Comparison of ENCODE assay signal across 22 cellular contexts in the genomic region with DNA sequence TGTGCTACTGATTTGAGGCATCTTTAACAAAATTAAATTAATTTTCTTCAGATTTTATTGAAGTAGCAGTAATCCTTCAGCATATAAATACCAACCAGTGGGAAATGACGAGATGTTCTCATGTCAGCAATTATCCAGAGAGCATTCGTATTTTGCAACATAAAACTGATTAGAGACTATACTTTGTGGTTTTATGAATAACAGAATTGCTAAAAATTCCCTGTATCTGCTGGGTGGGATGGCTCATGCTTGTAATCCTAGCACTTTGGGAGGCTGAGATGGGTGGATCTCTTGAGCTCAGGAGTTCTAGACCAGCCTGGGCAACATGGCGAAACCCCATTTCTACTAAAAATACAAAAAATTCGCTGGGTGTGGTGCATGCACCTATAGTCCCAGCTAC. TPM values are rescaled to one million over a fixed set of nuclear protein-coding genes. Genes with fewer than 3 reads are reported as not detected.
DNase-seq lines count a peak whose midpoint lies in the region; ATAC-seq, FAIRE-seq and TF ChIP-seq lines count a peak whose summit lies in the region.
"Had no signal": no experiment of that assay in that cellular context is flagged by ENCODE, and none has a peak within 500 bp of the region (broad histone marks: within the 10 kb centered on the region; RNA-seq: fewer than 3 reads in every experiment).

No MANE protein-coding gene starts in this region.

- H3K36me3 ChIP-seq in endothelial cell of umbilical vein (ENCODE audit: control insufficient read depth in 2 of 2, extremely low read depth in 1 of 2, insufficient read depth in 2 of 2, low read length in 2 of 2) (peaks cover 0 to 5% of the 10 kb centered on the region in 2 experiments), thyroid gland (peaks cover under 1 to 8% of the 10 kb centered on the region in 2 donors)
- H3K36me3 ChIP-seq in effector memory CD4-positive, alpha-beta T cell (ENCODE audit: control insufficient read depth, insufficient read depth, low read length): peaks cover 16% of the 10 kb centered on the region

- BruUV-seq in endothelial cell of umbilical vein (replicated peaks; lab: Mats Ljungman, UMichigan): no TSS peak

- intact Hi-C loops in endothelial cell of umbilical vein (cut with micrococcal nuclease): no loop called here
- intact Hi-C loops in thyroid gland (cut with DNase I): no loop called here

- H3K27me3 ChIP-seq in endothelial cell of umbilical vein (ENCODE audit: control insufficient read depth in 2 of 2, insufficient read depth in 2 of 2, low read length in 2 of 2) (no peaks in the 10 kb centered on the region), thyroid gland (no peaks in the 10 kb centered on the region)
- H3K27me3 ChIP-seq in effector memory CD4-positive, alpha-beta T cell (replicated peaks; ENCODE audit: control insufficient read depth, insufficient read depth, low read length, poor library complexity, severe bottlenecking): no peaks in the 10 kb centered on the region
- H3K27me3 ChIP-seq: ascending aorta, foreskin keratinocyte, heart right ventricle had no signal

- WGBS in thyroid gland, 2 donors: 94 to 98% methylated on average over 4 of the region's 4 CpGs

- H3K9me3 ChIP-seq in endothelial cell of umbilical vein (replicated peaks; ENCODE audit: control insufficient read depth, insufficient read depth, low read length) (no peaks in the 10 kb centered on the region), thyroid gland (no peaks in the 10 kb centered on the region)
- no peaks in the 10 kb centered on the region for H3K9me3 ChIP-seq in effector memory CD4-positive, alpha-beta T cell (ENCODE audit: control insufficient read depth, low read length)
- H3K9me3 ChIP-seq: ascending aorta, heart right ventricle had no signal

- H3K4me2 ChIP-seq in endothelial cell of umbilical vein (ENCODE audit: insufficient read depth, low read length): no peak overlapping the region

- peaks cover 2% of the 10 kb centered on the region for H3K9me1 ChIP-seq in endothelial cell of umbilical vein (replicated peaks; ENCODE audit: control insufficient read depth, extremely low read depth, insufficient read depth, low read length)

- H3K4me3 ChIP-seq in endothelial cell of umbilical vein (replicated peaks in 1 of 3; ENCODE audit: insufficient read depth in 1 of 3, low read depth in 1 of 3, low read length in 3 of 3) (no peak overlapping the region), thyroid gland (replicated peaks in 1 of 3) (no peak overlapping the region)
- no peak overlapping the region for H3K4me3 ChIP-seq in effector memory CD4-positive, alpha-beta T cell (ENCODE audit: insufficient read depth, low read depth, low read length, poor library complexity, severe bottlenecking)
- H3K4me3 ChIP-seq: ascending aorta, heart right ventricle had no signal

- peak overlapping the region; percentile 72 to 79 for H3K27ac Mint-ChIP-seq in activated naive CD4-positive, alpha-beta T cell treated with anti-CD3 and anti-CD28 coated beads, Interleukin-2, amount 50 U/mL, for 72 hours

- peaks cover 0 to 40% of the 10 kb centered on the region in 2 donors for H3K36me3 Mint-ChIP-seq in activated naive CD4-positive, alpha-beta T cell treated with anti-CD3 and anti-CD28 coated beads, Interleukin-2, amount 50 U/mL, for 72 hours

- no peaks in the 10 kb centered on the region for H4K20me1 ChIP-seq in endothelial cell of umbilical vein (replicated peaks; ENCODE audit: control insufficient read depth, extremely low read depth, insufficient read depth, low read length)

- H3K9ac ChIP-seq in endothelial cell of umbilical vein (replicated peaks; ENCODE audit: extremely low read depth, insufficient read depth, low read length): no peak overlapping the region

- POLR2A ChIA-PET in endothelial cell of umbilical vein (lab: Charles Lee): no interaction called here

- ATAC-seq in activated naive CD4-positive, alpha-beta T cell treated with anti-CD3 and anti-CD28 coated beads, Interleukin-2, amount 50 U/mL, for 72 hours: no peak

- no peak for FAIRE-seq in endothelial cell of umbilical vein (lab: Jason Lieb, UNC)
- FAIRE-seq: small intestine, urothelium cell line had no signal

- H3K79me2 ChIP-seq in endothelial cell of umbilical vein (ENCODE audit: control insufficient read depth, insufficient read depth, low read length): no peaks in the 10 kb centered on the region

- dilution Hi-C loops in endothelial cell of umbilical vein (cut with MboI; ENCODE audit: extremely low pct_ligation_motif_present, low sequenced_read_pairs): no loop called here

- H3K4me1 ChIP-seq in endothelial cell of umbilical vein (ENCODE audit: control insufficient read depth, extremely low read depth, insufficient read depth, low read length) (peaks cover 29% of the 10 kb centered on the region), thyroid gland (no peaks in the 10 kb centered on the region)
- no peaks in the 10 kb centered on the region for H3K4me1 ChIP-seq in effector memory CD4-positive, alpha-beta T cell (ENCODE audit: control insufficient read depth, insufficient read depth, low read length, poor library complexity, severe bottlenecking)
- H3K4me1 ChIP-seq: ascending aorta, foreskin keratinocyte had no signal

- H2AFZ ChIP-seq in endothelial cell of umbilical vein (ENCODE audit: low read depth, low read length): no peak overlapping the region

- TF ChIP-seq CTCF in endothelial cell of umbilical vein (IDR thresholded peaks at IDR 0.05; ENCODE audit: extremely low read depth in 1 of 2, insufficient read depth in 1 of 2, low read depth in 1 of 2, low read length in 2 of 2): no peak
- no peak for TF ChIP-seq CTCF in thyroid gland (IDR thresholded peaks at IDR 0.05)

- H3K27ac ChIP-seq in endothelial cell of umbilical vein (ENCODE audit: insufficient read depth, low read depth, low read length) (peak overlapping the region; percentile 81), thyroid gland (no peak overlapping the region)
- H3K27ac ChIP-seq in effector memory CD4-positive, alpha-beta T cell (ENCODE audit: insufficient read depth, low read length, poor library complexity, severe bottlenecking): no peak overlapping the region
- H3K27ac ChIP-seq: ascending aorta, foreskin keratinocyte had no signal

- TF ChIP-seq POLR2A in endothelial cell of umbilical vein (IDR thresholded peaks at IDR 0.05; ENCODE audit: low read depth, low read length) (no peak), thyroid gland (IDR thresholded peaks at IDR 0.05) (no peak)

- H3K9me3 Mint-ChIP-seq in activated naive CD4-positive, alpha-beta T cell treated with anti-CD3 and anti-CD28 coated beads, Interleukin-2, amount 50 U/mL, for 72 hours: no peaks in the 10 kb centered on the region
- H3K9me3 Mint-ChIP-seq: CD4-positive, alpha-beta T cell; central memory CD8-positive, alpha-beta T cell; memory B cell had no signal

- CTCF ChIA-PET in endothelial cell of umbilical vein (lab: Charles Lee): interaction anchor here (0.6 to 3.8 kb wide), 7 partner anchors 11 to 104 kb away, joined by 3 to 23 read pairs (median 6); no protein-coding TSS in a partner anchor

- DNase-seq in activated naive CD4-positive, alpha-beta T cell treated with anti-CD3 and anti-CD28 coated beads, Interleukin-2, amount 50 U/mL, for 72 hours (ENCODE audit: low spot score in 2 of 2): no peak
- DNase-seq in activated naive CD4-positive, alpha-beta T cell treated with Interleukin-2 at 50 U/mL for 16 hours: no peak
- DNase-seq in LHCN-M2 (ENCODE audit: low read depth): peak; percentile 21
- DNase-seq in endothelial cell of umbilical vein (ENCODE audit: low read depth, low spot score): no peak
- no peak for DNase-seq in thyroid gland
- DNase-seq in cortex of kidney (lab: John Stamatoyannopoulos, UW): no peak
- no peak for DNase-seq in effector memory CD4-positive, alpha-beta T cell
- DNase-seq: activated CD8-positive, alpha-beta memory T cell treated with anti-CD3 and anti-CD28 coated beads, Interleukin-2, amount 50 U/mL, for 48 hours; activated gamma-delta T cell; CD4-positive, alpha-beta T cell; heart right ventricle; left cardiac atrium; NCI-H1048; NCI-H1694 treated with DMSO at 0.1 percent for 48 hours; NCI-H2171 treated with DMSO at 0.1 percent for 48 hours; NCI-H526 treated with DMSO at 0.1 percent for 48 hours had no signal

TF ChIP-seq in endothelial cell of umbilical vein, 7 proteins besides CTCF, POLR2A, EP300 and RAD21:
- no peak for TF ChIP-seq JUN (IDR thresholded peaks at IDR 0.05; ENCODE audit: borderline replicate concordance, insufficient read depth, insufficient read length, low read depth)
- TF ChIP-seq FOS (IDR thresholded peaks at IDR 0.05; ENCODE audit: borderline replicate concordance, insufficient read depth, low read length): no peak
- no peak for TF ChIP-seq GATA2 (IDR thresholded peaks at IDR 0.05; ENCODE audit: insufficient read depth, insufficient read length, low read depth, low read length)
- TF ChIP-seq POLR2AphosphoS5 (IDR thresholded peaks at IDR 0.05; ENCODE audit: insufficient read depth, low read depth, low read length): no peak

RNA-seq across cellular contexts. Expression of a gene that starts 56.9 kb away (rescaled TPM):
- 10 to 100 TPM; 35.0 to 51.6 TPM for total RNA-seq in activated naive CD4-positive, alpha-beta T cell treated with anti-CD3 and anti-CD28 coated beads, Interleukin-2, amount 50 U/mL, for 72 hours
- 29.2 and 32.3 TPM in 2 replicates for total RNA-seq in LHCN-M2 (2014; rRNA removed)
- polyA plus RNA-seq in LHCN-M2 (2012): 12.3 TPM
- 23.6 and 25.8 TPM in 2 replicates for total RNA-seq in endothelial cell of umbilical vein
- 4.6 and 5.2 TPM in 2 replicates for polyA plus RNA-seq in endothelial cell of umbilical vein
- polyA plus RNA-seq in endothelial cell of umbilical vein (2011; cell fraction: cytosol; rRNA removed): 8.2 and 8.3 TPM in 2 replicates
- polyA plus RNA-seq in endothelial cell of umbilical vein (2011; cell fraction: nucleus; rRNA removed): 13.7 and 19.0 TPM in 2 replicates
- polyA plus RNA-seq in endothelial cell of umbilical vein (2012): 23.8 and 24.2 TPM in 2 replicates
- polyA minus RNA-seq in endothelial cell of umbilical vein: 9.9 and 11.8 TPM in 2 replicates
- polyA minus RNA-seq in endothelial cell of umbilical vein (2011; cell fraction: cytosol; rRNA and poly(A)+ RNA removed): 45.0 TPM
- polyA minus RNA-seq in endothelial cell of umbilical vein (2011; cell fraction: nucleus; rRNA and poly(A)+ RNA removed): 17.0 and 21.3 TPM in 2 replicates
- 10 to 100 TPM; 40.3 to 72.1 (median 53.7) TPM for total RNA-seq in thyroid gland
